21 cellular contexts compared by ENCODE assay signal in genomic region chr6:10769419-10769818, GRCh38.
"Had no signal": no experiment of that assay in that cellular context is flagged by ENCODE, and none has a peak within 500 bp of the region (broad histone marks: within the 10 kb centered on the region; RNA-seq: fewer than 3 reads in every experiment).

No MANE protein-coding gene starts in this region.

- H3K27me3 Mint-ChIP-seq: IgD-negative memory B cell had no signal

- H3K4me3 Mint-ChIP-seq: IgD-negative memory B cell had no signal

- H3K4me3 ChIP-seq: SJSA1, SK-N-MC had no signal

- H3K27ac ChIP-seq: SJSA1, SK-N-MC had no signal

- DNase-seq: KBM-7, NCI-H1092, NCI-H1105 treated with DMSO at 0.1 percent for 48 hours, NCI-H1417 treated with DMSO at 0.1 percent for 48 hours, NCI-H146, NCI-H1694 treated with DMSO at 0.1 percent for 48 hours, NCI-H2029, NCI-H2081 treated with DMSO at 0.1 percent for 48 hours, NCI-H2171, NCI-H226, NCI-H446, NCI-H510A, NCI-H524 treated with DMSO at 0.1 percent for 48 hours, NCI-H69, NCI-H774, Right ventricle myocardium superior, RPMI8226, SIG-M5 had no signal

- H3K27ac Mint-ChIP-seq: IgD-negative memory B cell had no signal

- H3K9me3 Mint-ChIP-seq: IgD-negative memory B cell had no signal

- H3K4me1 ChIP-seq: SJSA1 had no signal

- H3K9me3 ChIP-seq: SJSA1 had no signal

- H3K27me3 ChIP-seq: SJSA1 had no signal
